Comparison of ENCODE assay signal across 19 cellular contexts in the genomic region with DNA sequence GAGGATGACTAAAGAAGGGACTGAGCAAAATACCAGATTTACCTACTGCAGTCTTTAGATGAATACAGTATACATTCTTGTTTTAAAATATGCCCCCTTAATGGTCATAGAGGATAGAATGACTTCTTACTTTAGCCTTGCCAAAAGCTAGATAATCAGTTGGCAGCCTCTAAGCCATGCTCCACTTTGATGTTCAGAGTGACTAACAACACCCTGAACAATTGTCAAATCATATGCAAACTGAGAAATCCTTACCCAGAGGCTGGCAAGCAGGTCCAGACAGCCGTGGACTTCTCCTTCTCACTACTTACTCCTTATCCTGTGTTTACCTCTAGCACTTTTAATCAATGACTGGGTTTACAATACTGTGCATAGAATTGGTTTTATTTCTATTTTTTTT.
"Had no signal": no experiment of that assay in that cellular context is flagged by ENCODE, and none has a peak within 500 bp of the region (broad histone marks: within the 10 kb centered on the region; RNA-seq: fewer than 3 reads in every experiment).

No MANE protein-coding gene starts in this region.

- H3K27me3 ChIP-seq: neural progenitor cell, ovary, thyroid gland, upper lobe of right lung had no signal

- H3K9me3 ChIP-seq: ovary, prostate gland, thyroid gland, upper lobe of right lung had no signal

- H3K4me3 ChIP-seq: neural progenitor cell, ovary, prostate gland, thyroid gland, upper lobe of right lung had no signal

- DNase-seq: activated CD4-positive, alpha-beta T cell treated with anti-CD3 and anti-CD28 coated beads, Interleukin-2, amount 10 ng/mL, durations not matched to agents 7 days and 5 days; activated CD8-positive, alpha-beta T cell treated with anti-CD3 and anti-CD28 coated beads, Interleukin-2, amount 10 ng/mL, durations not matched to agents 7 days and 5 days; activated naive CD8-positive, alpha-beta T cell treated with anti-CD3 and anti-CD28 coated beads for 36 hours; amniotic stem cell; caudate nucleus; dermis blood vessel endothelial cell; effector CD8-positive, alpha-beta T cell; naive thymus-derived CD8-positive, alpha-beta T cell; ovary; stimulated activated CD4-positive, alpha-beta T cell treated with anti-CD3 and anti-CD28 coated beads, Interleukin-12 subunit alpha, Interleukin-12 subunit beta, amount 100 ng/mL, for 4 hours; stimulated activated CD4-positive, alpha-beta T cell treated with anti-CD3 and anti-CD28 coated beads, Interleukin-4, amount 100 ng/mL, for 4 hours; stimulated activated naive CD8-positive, alpha-beta T cell treated with anti-CD3 and anti-CD28 coated beads, Interleukin-15, Interleukin-2, amounts not matched to agents 100 U/mL and 50 U/mL, for 24 hours; thyroid gland; upper lobe of right lung had no signal

- ATAC-seq: activated CD4-positive, CD25-positive, alpha-beta regulatory T cell treated with anti-CD3 and anti-CD28 coated beads, Interleukin-2, amount 50 U/mL, for 24 hours; activated CD8-positive, alpha-beta T cell treated with anti-CD3 and anti-CD28 coated beads, Interleukin-2, amount 10 ng/mL, durations not matched to agents 7 days and 5 days; naive thymus-derived CD8-positive, alpha-beta T cell; SK-N-SH treated with all-trans-retinoic acid at 6 μM for 48 hours; stimulated activated naive CD8-positive, alpha-beta T cell treated with anti-CD3 and anti-CD28 coated beads, Interleukin-15, Interleukin-2, amounts not matched to agents 100 U/mL and 50 U/mL, for 24 hours; upper lobe of right lung had no signal

- H3K27ac ChIP-seq: neural progenitor cell, ovary, prostate gland, thyroid gland, upper lobe of right lung, VCaP had no signal

- H3K36me3 ChIP-seq: ovary, prostate gland had no signal
